In the genomic region with DNA sequence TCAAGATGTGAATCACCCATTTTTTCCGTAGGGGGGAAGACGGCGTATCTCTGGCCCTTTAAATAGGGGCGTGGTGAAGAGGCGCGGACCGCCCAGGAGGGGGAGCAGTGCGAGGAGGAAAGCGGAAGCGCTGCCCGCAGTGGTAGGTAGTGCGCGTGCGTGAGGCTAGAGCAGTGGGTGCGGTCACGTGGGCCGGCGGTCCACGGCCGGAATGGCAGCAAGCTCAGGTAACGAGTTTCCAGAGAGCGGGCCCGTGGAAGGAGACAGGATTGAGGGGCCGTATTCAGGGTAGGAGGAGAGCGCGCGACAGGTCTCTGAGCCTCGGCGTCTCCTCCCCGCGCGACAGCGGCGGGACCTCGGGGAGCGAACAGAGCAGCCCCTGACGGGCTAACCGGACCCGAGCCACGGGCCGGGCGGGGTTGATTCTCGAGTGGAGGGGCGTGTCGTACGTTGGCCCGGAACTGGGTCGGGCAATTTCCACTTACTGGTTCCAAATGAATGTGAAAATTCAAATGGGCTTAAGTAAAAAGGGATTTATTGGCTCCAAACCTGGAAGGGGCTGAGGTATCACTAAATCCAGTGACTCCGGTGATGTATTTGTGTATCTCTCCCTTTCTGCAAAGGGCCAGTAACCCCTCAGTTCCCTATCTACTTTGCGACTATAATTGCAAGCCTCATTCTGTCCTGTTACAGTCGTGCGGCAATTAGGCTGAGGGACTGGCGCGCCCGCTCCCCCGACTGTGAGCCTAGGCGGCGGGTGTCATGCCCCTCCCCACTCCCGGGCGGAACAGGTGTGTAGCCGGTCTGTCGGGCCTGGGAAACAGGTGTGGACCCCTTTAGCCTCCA, we compare ENCODE assay signal across 8 cellular contexts.
DNase-seq lines count a peak whose midpoint lies in the region; ATAC-seq and TF ChIP-seq lines count a peak whose summit lies in the region.

A gene with protein sequence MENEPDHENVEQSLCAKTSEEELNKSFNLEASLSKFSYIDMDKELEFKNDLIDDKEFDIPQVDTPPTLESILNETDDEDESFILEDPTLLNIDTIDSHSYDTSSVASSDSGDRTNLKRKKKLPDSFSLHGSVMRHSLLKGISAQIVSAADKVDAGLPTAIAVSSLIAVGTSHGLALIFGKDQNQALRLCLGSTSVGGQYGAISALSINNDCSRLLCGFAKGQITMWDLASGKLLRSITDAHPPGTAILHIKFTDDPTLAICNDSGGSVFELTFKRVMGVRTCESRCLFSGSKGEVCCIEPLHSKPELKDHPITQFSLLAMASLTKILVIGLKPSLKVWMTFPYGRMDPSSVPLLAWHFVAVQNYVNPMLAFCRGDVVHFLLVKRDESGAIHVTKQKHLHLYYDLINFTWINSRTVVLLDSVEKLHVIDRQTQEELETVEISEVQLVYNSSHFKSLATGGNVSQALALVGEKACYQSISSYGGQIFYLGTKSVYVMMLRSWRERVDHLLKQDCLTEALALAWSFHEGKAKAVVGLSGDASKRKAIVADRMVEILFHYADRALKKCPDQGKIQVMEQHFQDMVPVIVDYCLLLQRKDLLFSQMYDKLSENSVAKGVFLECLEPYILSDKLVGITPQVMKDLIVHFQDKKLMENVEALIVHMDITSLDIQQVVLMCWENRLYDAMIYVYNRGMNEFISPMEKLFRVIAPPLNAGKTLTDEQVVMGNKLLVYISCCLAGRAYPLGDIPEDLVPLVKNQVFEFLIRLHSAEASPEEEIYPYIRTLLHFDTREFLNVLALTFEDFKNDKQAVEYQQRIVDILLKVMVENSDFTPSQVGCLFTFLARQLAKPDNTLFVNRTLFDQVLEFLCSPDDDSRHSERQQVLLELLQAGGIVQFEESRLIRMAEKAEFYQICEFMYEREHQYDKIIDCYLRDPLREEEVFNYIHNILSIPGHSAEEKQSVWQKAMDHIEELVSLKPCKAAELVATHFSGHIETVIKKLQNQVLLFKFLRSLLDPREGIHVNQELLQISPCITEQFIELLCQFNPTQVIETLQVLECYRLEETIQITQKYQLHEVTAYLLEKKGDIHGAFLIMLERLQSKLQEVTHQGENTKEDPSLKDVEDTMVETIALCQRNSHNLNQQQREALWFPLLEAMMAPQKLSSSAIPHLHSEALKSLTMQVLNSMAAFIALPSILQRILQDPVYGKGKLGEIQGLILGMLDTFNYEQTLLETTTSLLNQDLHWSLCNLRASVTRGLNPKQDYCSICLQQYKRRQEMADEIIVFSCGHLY (N-terminal part only) (plus strand): TSS at position 168 of the 846 bp plus-strand sequence. CDS start 12,467 bp downstream, outside the sequence.

- no peaks in the 10 kb centered on the region for H3K9me3 ChIP-seq in WERI-Rb-1 (ENCODE audit: severe bottlenecking)

- H3K36me3 ChIP-seq in WERI-Rb-1 = peaks cover 5% of the 10 kb centered on the region

- TF ChIP-seq CTCF in WERI-Rb-1 (IDR thresholded peaks at IDR 0.05; ENCODE audit: low read depth, low read length) (peak; percentile 39; the same call in 1 of the 2 replicates), cardiac fibroblast (IDR thresholded peaks at IDR 0.05; ENCODE audit: low read depth, low read length) (peak; percentile 51)

- no peaks in the 10 kb centered on the region for H3K27me3 ChIP-seq in WERI-Rb-1 (ENCODE audit: insufficient read depth, low read depth, severe bottlenecking)

- ATAC-seq in GM18873 (IDR thresholded peaks at IDR 0.05; ENCODE audit: low FRiP score, unreplicated experiment) (peak; percentile 82), HG03139 (IDR thresholded peaks at IDR 0.05; ENCODE audit: unreplicated experiment) (peak; percentile 93)

- H3K27ac ChIP-seq in WERI-Rb-1 = peak within 1 kb of the TSS; percentile 74

- DNase-seq in AG08395 (ENCODE audit: low spot score) (peak; percentile 99), NCI-H2196 treated with DMSO at 0.1 percent for 48 hours (lab: John Stamatoyannopoulos, UW; ENCODE audit: unreplicated experiment) (peak; percentile 100), WERI-Rb-1 (peak; percentile 97), cardiac fibroblast (ENCODE audit: low read depth in 2 of 2) (peak; percentile 96 to 97), iPS-NIHi7 (ENCODE audit: extremely low spot score) (peak; percentile 98), smooth muscle cell of the brain vasculature (ENCODE audit: low read depth, low spot score) (peak; percentile 85)

- H3K4me3 ChIP-seq in WERI-Rb-1 (ENCODE audit: low read depth, low read length) = peak within 1 kb of the TSS; percentile 77
- peak within 1 kb of the TSS; percentile 86 to 93 for H3K4me3 ChIP-seq in cardiac fibroblast (replicated peaks in 1 of 2; ENCODE audit: low read depth in 2 of 2, low read length in 2 of 2)

Comparison
In these comparisons a context has a peak if more than half of its experiments do, and no peak if none do; other contexts are left out.
1. Peak in every context shown above with its lines: DNase-seq, ATAC-seq, H3K4me3 ChIP-seq and H3K27ac ChIP-seq.